Comparison of ENCODE assay signal across 8 cellular contexts in genomic region chr6:66054967-66055366, GRCh38.
"Had no signal": no experiment of that assay in that cellular context is flagged by ENCODE, and none has a peak within 500 bp of the region (broad histone marks: within the 10 kb centered on the region; RNA-seq: fewer than 3 reads in every experiment).

No MANE protein-coding gene starts in this region.

- FAIRE-seq: G401.6, GM12878, GM12891, GM12892, GM18507, GM19239 had no signal

- DNase-seq: GDM1, GF-D8 had no signal

- H3K4me3 ChIP-seq: GM12878 had no signal

- ATAC-seq: GM12878 had no signal
